Comparison of ENCODE assay signal across 30 cellular contexts in genomic region chr6:170490259-170490658, GRCh38.
"Had no signal": no experiment of that assay in that cellular context is flagged by ENCODE, and none has a peak within 500 bp of the region (broad histone marks: within the 10 kb centered on the region; RNA-seq: fewer than 3 reads in every experiment).

No MANE protein-coding gene starts in this region.

- H3K27me3 ChIP-seq: ascending aorta, cardiac muscle cell had no signal

- H3K9me3 ChIP-seq: ascending aorta had no signal

- H3K4me3 ChIP-seq: ascending aorta, cardiac muscle cell had no signal

- H3K4me1 ChIP-seq: ascending aorta had no signal

- H3K36me3 ChIP-seq: ascending aorta, cardiac muscle cell had no signal

- H3K27ac ChIP-seq: ascending aorta, cardiac muscle cell, VCaP had no signal

- FAIRE-seq: bronchial epithelial cell, TTC549 had no signal

- DNase-seq: activated B cell treated with CpG ODN at 0.5 μM for 24 hours; activated CD4-positive, alpha-beta memory T cell treated with anti-CD3 and anti-CD28 coated beads for 36 hours; activated CD4-positive, alpha-beta T cell treated with anti-CD3 and anti-CD28 coated beads for 4 hours; activated CD4-positive, alpha-beta T cell treated with anti-CD3 and anti-CD28 coated beads, Interleukin-2, amount 10 ng/mL, durations not matched to agents 24 days and 14 days; activated CD4-positive, alpha-beta T cell treated with anti-CD3 and anti-CD28 coated beads, Interleukin-2, amount 50 U/mL, for 1 hour; activated CD4-positive, alpha-beta T cell treated with anti-CD3 and anti-CD28 coated beads, Interleukin-2, amount 50 U/mL, for 4 hours; activated CD4-positive, CD25-positive, alpha-beta regulatory T cell treated with anti-CD3 and anti-CD28 coated beads, Interleukin-2, amount 50 U/mL, for 72 hours; activated CD8-positive, alpha-beta memory T cell treated with anti-CD3 and anti-CD28 coated beads, Interleukin-2, amount 50 U/mL, for 4 hours; activated CD8-positive, alpha-beta T cell treated with anti-CD3 and anti-CD28 coated beads for 36 hours; activated effector memory CD4-positive, alpha-beta T cell treated with anti-CD3 and anti-CD28 coated beads, Interleukin-2, amount 50 U/mL, for 16 hours; activated naive CD4-positive, alpha-beta T cell treated with anti-CD3 and anti-CD28 coated beads, Interleukin-2, amount 10 ng/mL, durations not matched to agents 7 days and 5 days; activated naive CD4-positive, alpha-beta T cell treated with Interleukin-2 at 50 U/mL for 16 hours; activated naive CD8-positive, alpha-beta T cell treated with anti-CD3 and anti-CD28 coated beads, Interleukin-2, amount 10 ng/mL, durations not matched to agents 7 days and 5 days; activated naive CD8-positive, alpha-beta T cell treated with anti-CD3 and anti-CD28 coated beads, Interleukin-2, amount 50 U/mL, for 24 hours; activated T-cell treated with anti-CD3 and anti-CD28 coated beads for 4 hours; activated T-cell treated with anti-CD3 and anti-CD28 coated beads, Interleukin-2, amount 50 U/mL, for 1 hour; activated T-cell treated with anti-CD3 and anti-CD28 coated beads, Interleukin-2, amount 50 U/mL, for 4 hours; activated T-cell treated with anti-CD3 and anti-CD28 coated beads, Interleukin-2, amount 50 U/mL, for 72 hours; amygdala; anterior cingulate cortex; caudate nucleus; cerebellar nuclear complex; T-helper 2 cell; T-helper 9 cell had no signal

- ATAC-seq: activated CD8-positive, alpha-beta T cell treated with anti-CD3 and anti-CD28 coated beads for 36 hours; activated naive CD8-positive, alpha-beta T cell treated with anti-CD3 and anti-CD28 coated beads, Interleukin-2, amount 50 U/mL, for 24 hours; activated T-cell treated with anti-CD3 and anti-CD28 coated beads, Interleukin-2, amount 50 U/mL, for 4 hours; activated T-cell treated with anti-CD3 and anti-CD28 coated beads, Interleukin-2, amount 50 U/mL, for 72 hours; activated T-helper 17 cell treated with anti-CD3 and anti-CD28 coated beads, Interleukin-2, amount 50 U/mL, for 72 hours had no signal
